In genomic region chr6:168060521-168060931, GRCh38 we compare ENCODE assay signal across 8 cellular contexts. TPM values are rescaled to one million over a fixed set of nuclear protein-coding genes. Genes with fewer than 3 reads are reported as not detected.
A peak's percentile ranks its signal among the peaks of the same experiment; 100 is the strongest.
DNase-seq lines count a peak whose midpoint lies in the region; ATAC-seq and TF ChIP-seq lines count a peak whose summit lies in the region.

No MANE protein-coding gene starts in this region.

- no peaks in the 10 kb centered on the region for H3K4me1 ChIP-seq in Peyer's patch
- H3K4me1 ChIP-seq in gastroesophageal sphincter: peaks cover 0 to 7% (median 0%) of the 10 kb centered on the region in 3 donors

- H3K27ac ChIP-seq in Peyer's patch (no peak overlapping the region), gastroesophageal sphincter (no peak overlapping the region)

- DNase-seq in ELR (ENCODE audit: low read depth): peak; percentile 13
- DNase-seq in Peyer's patch: peak in 2 of 3 donors; percentile 74
- DNase-seq in pons (ENCODE audit: low spot score): peak; percentile 83
- DNase-seq in cerebellar nuclear complex (lab: John Stamatoyannopoulos, UW): no peak

- peak in 4 of 6 experiments; percentile 28 to 75 (median 68) for TF ChIP-seq CTCF in Peyer's patch (IDR thresholded peaks at IDR 0.05)
- peak in 3 of 4 experiments; percentile 24 to 67 (median 54) for TF ChIP-seq CTCF in gastroesophageal sphincter (IDR thresholded peaks at IDR 0.05)

- TF ChIP-seq EP300 in gastroesophageal sphincter (IDR thresholded peaks at IDR 0.05): no peak

- H3K36me3 ChIP-seq in Peyer's patch (no peaks in the 10 kb centered on the region), gastroesophageal sphincter (no peaks in the 10 kb centered on the region)

- TF ChIP-seq POLR2A in Peyer's patch (IDR thresholded peaks at IDR 0.05): no peak
- no peak for TF ChIP-seq POLR2A in gastroesophageal sphincter (IDR thresholded peaks at IDR 0.05)

- H3K27me3 ChIP-seq in Peyer's patch (no peaks in the 10 kb centered on the region), gastroesophageal sphincter (no peaks in the 10 kb centered on the region)

- WGBS in gastroesophageal sphincter (ENCODE audit: low coverage in 1 of 2), 2 donors: 38% methylated on average over 6 of the region's 12 CpGs; no CpG with 5 or more reads in 1 of the 2 donors

- H3K4me3 ChIP-seq in Peyer's patch (no peak overlapping the region), gastroesophageal sphincter (no peak overlapping the region)

- ATAC-seq in gastroesophageal sphincter: peak; percentile 42
- no peak for ATAC-seq in HG02973 (IDR thresholded peaks at IDR 0.05; ENCODE audit: unreplicated experiment)
- ATAC-seq in GM21723 (IDR thresholded peaks at IDR 0.05; ENCODE audit: unreplicated experiment): no peak
- ATAC-seq in HG03439 (IDR thresholded peaks at IDR 0.05; ENCODE audit: unreplicated experiment): no peak

- H3K9me3 ChIP-seq in Peyer's patch: no peaks in the 10 kb centered on the region
- no peaks in the 10 kb centered on the region for H3K9me3 ChIP-seq in gastroesophageal sphincter

RNA-seq across cellular contexts. Expression of gene FRMD1, which starts 18.5 kb away (rescaled TPM):
- total RNA-seq in Peyer's patch: 10 to 100 TPM in 3 of 4 donors, 1 to 10 TPM in 1; 1.7 to 28.7 (median 15.7) TPM
- under 1 TPM in 3 of 4 donors, not detected in 1; 0.10 to 0.54 (median 0.23) TPM for total RNA-seq in gastroesophageal sphincter

Comparison
In these comparisons a context has a peak if more than half of its experiments do, and no peak if none do; other contexts are left out.
1. DNase-seq: peak in ELR (single experiment), Peyer's patch (2 of 3) and pons (single experiment); none in cerebellar nuclear complex (0 of 2).